10 cellular contexts compared by ENCODE assay signal in the genomic region with DNA sequence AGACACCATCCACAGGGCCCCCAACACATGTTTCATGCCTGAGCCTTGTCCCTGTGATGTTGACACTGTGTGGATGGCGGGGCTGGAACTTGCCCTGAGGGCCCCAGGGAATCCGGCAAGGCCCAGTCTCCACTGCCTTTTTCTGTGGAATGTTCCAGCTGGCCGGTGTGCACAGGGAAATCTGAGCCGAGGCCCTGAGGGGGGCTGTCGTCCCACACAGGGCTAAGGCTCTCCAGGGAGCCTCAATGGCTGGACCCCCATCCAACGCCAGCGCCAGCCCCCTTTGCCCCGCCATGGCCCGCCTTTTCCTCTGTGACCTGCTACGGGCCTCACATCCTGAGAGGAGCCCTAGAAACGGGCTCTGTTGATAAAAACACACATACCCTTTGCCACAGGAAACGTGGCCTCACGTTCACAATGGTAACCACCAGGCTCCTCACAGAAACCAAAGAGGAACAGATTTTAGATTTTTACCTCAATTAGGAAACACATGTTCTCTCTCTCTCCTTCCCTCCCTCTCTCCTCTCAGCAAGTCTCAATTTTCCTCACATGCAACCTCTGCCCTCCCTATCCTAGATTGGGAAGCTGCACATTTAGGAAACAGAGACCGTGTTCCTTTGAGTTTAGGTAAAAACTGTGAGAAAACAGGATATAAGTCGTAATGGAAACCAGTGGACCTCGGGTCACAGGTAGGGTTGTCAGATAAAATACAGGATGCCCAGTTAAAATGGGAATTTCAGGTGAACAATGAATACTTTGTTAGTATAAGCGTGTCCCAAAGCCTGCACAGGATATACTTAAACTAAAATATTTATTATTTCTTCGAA. TPM values are rescaled to one million over a fixed set of nuclear protein-coding genes. Genes with fewer than 3 reads are reported as not detected.
DNase-seq lines count a peak whose midpoint lies in the region; ATAC-seq and TF ChIP-seq lines count a peak whose summit lies in the region.
"Had no signal": no experiment of that assay in that cellular context is flagged by ENCODE, and none has a peak within 500 bp of the region (broad histone marks: within the 10 kb centered on the region; RNA-seq: fewer than 3 reads in every experiment).

No MANE protein-coding gene starts in this region.

- CTCF ChIA-PET in activated CD4-positive, alpha-beta T cell treated with anti-CD3 and anti-CD28 coated beads, Interleukin-2, amount 10 ng/mL, durations not matched to agents 7 days and 5 days (lab: Charles Lee), result interaction anchor here (0.8 to 2.0 kb wide), 2 partner anchors 9 to 26 kb away, joined by 3 to 7 read pairs; no protein-coding TSS in a partner anchor

- no peak for TF ChIP-seq CTCF in endothelial cell (IDR thresholded peaks at IDR 0.05; ENCODE audit: unreplicated experiment)

- H3K36me3 Mint-ChIP-seq in activated CD4-positive, alpha-beta T cell treated with anti-CD3 and anti-CD28 coated beads, Interleukin-2, amount 10 ng/mL, durations not matched to agents 7 days and 5 days (ENCODE audit: low read depth), result peaks cover 13% of the 10 kb centered on the region
- no peaks in the 10 kb centered on the region for H3K36me3 Mint-ChIP-seq in endothelial cell (ENCODE audit: low read depth, unreplicated experiment)

- peak overlapping the region; percentile 98 for H3K27ac Mint-ChIP-seq in activated CD4-positive, alpha-beta T cell treated with anti-CD3 and anti-CD28 coated beads, Interleukin-2, amount 10 ng/mL, durations not matched to agents 7 days and 5 days
- H3K27ac Mint-ChIP-seq in endothelial cell (ENCODE audit: unreplicated experiment), result peak overlapping the region; percentile 99

- POLR2A ChIA-PET in activated CD4-positive, alpha-beta T cell treated with anti-CD3 and anti-CD28 coated beads, Interleukin-2, amount 10 ng/mL, durations not matched to agents 7 days and 5 days (lab: Charles Lee), result interaction anchor here (0.6 kb wide), 1 partner anchor 15 kb away, joined by 4 read pairs; no protein-coding TSS in a partner anchor

- H3K27me3 Mint-ChIP-seq in activated CD4-positive, alpha-beta T cell treated with anti-CD3 and anti-CD28 coated beads, Interleukin-2, amount 10 ng/mL, durations not matched to agents 7 days and 5 days, result no peaks in the 10 kb centered on the region
- peaks cover 15% of the 10 kb centered on the region for H3K27me3 Mint-ChIP-seq in endothelial cell (ENCODE audit: unreplicated experiment)

- H3K4me1 Mint-ChIP-seq in activated CD4-positive, alpha-beta T cell treated with anti-CD3 and anti-CD28 coated beads, Interleukin-2, amount 10 ng/mL, durations not matched to agents 7 days and 5 days, result peaks cover 86% of the 10 kb centered on the region
- H3K4me1 Mint-ChIP-seq in endothelial cell (ENCODE audit: unreplicated experiment), result peaks cover 24% of the 10 kb centered on the region

- DNase-seq in activated CD4-positive, alpha-beta T cell treated with anti-CD3 and anti-CD28 coated beads, Interleukin-2, amount 10 ng/mL, durations not matched to agents 7 days and 5 days, result peak; percentile 91
- DNase-seq in endothelial cell (ENCODE audit: low spot score), result peak; percentile 57
- peak; percentile 35 for DNase-seq in stimulated activated CD8-positive, alpha-beta memory T cell treated with anti-CD3 and anti-CD28 coated beads, Interleukin-12 subunit alpha, Interleukin-12 subunit beta, amount 100 ng/mL, for 4 hours (ENCODE audit: low read depth)
- no peak for DNase-seq in NCI-H128 (lab: John Stamatoyannopoulos, UW; ENCODE audit: unreplicated experiment)
- no peak for DNase-seq in SHP77 treated with DMSO at 0.1 percent for 48 hours (lab: John Stamatoyannopoulos, UW)
- DNase-seq in NCI-H1092 treated with DMSO at 0.1 percent for 48 hours (lab: John Stamatoyannopoulos, UW), result no peak

- peak overlapping the region; percentile 43 for H3K4me3 Mint-ChIP-seq in activated CD4-positive, alpha-beta T cell treated with anti-CD3 and anti-CD28 coated beads, Interleukin-2, amount 10 ng/mL, durations not matched to agents 7 days and 5 days
- H3K4me3 Mint-ChIP-seq in endothelial cell (ENCODE audit: unreplicated experiment), result no peak overlapping the region

- no peaks in the 10 kb centered on the region for H3K9me3 Mint-ChIP-seq in activated CD4-positive, alpha-beta T cell treated with anti-CD3 and anti-CD28 coated beads, Interleukin-2, amount 10 ng/mL, durations not matched to agents 7 days and 5 days
- H3K9me3 Mint-ChIP-seq in endothelial cell (ENCODE audit: unreplicated experiment), result no peaks in the 10 kb centered on the region

- peak; percentile 60 for ATAC-seq in GM21381 (IDR thresholded peaks at IDR 0.05; ENCODE audit: unreplicated experiment)
- no peak for ATAC-seq in HG02884 (IDR thresholded peaks at IDR 0.05; ENCODE audit: unreplicated experiment)

RNA-seq across cellular contexts. Expression of gene ZNF831, which starts 13.7 kb away (rescaled TPM):
- 10 to 100 TPM; 10.3 to 10.4 TPM for total RNA-seq in activated CD4-positive, alpha-beta T cell treated with anti-CD3 and anti-CD28 coated beads, Interleukin-2, amount 10 ng/mL, durations not matched to agents 7 days and 5 days
- 0.56 TPM for total RNA-seq in endothelial cell (ENCODE audit: unreplicated experiment)
- total RNA-seq: pulmonary artery endothelial cell, SK-MEL-5 had no signal

Comparison
In these comparisons a context has a peak if more than half of its experiments do, and no peak if none do; other contexts are left out.
1. DNase-seq: peak in activated CD4-positive, alpha-beta T cell treated with anti-CD3 and anti-CD28 coated beads, Interleukin-2, amount 10 ng/mL, durations not matched to agents 7 days and 5 days (single experiment), endothelial cell (single experiment) and stimulated activated CD8-positive, alpha-beta memory T cell treated with anti-CD3 and anti-CD28 coated beads, Interleukin-12 subunit alpha, Interleukin-12 subunit beta, amount 100 ng/mL, for 4 hours (single experiment); none in NCI-H128 (single experiment), SHP77 treated with DMSO at 0.1 percent for 48 hours (single experiment) and NCI-H1092 treated with DMSO at 0.1 percent for 48 hours (single experiment).